ENCODE assay signal across 8 cellular contexts in the genomic region with DNA sequence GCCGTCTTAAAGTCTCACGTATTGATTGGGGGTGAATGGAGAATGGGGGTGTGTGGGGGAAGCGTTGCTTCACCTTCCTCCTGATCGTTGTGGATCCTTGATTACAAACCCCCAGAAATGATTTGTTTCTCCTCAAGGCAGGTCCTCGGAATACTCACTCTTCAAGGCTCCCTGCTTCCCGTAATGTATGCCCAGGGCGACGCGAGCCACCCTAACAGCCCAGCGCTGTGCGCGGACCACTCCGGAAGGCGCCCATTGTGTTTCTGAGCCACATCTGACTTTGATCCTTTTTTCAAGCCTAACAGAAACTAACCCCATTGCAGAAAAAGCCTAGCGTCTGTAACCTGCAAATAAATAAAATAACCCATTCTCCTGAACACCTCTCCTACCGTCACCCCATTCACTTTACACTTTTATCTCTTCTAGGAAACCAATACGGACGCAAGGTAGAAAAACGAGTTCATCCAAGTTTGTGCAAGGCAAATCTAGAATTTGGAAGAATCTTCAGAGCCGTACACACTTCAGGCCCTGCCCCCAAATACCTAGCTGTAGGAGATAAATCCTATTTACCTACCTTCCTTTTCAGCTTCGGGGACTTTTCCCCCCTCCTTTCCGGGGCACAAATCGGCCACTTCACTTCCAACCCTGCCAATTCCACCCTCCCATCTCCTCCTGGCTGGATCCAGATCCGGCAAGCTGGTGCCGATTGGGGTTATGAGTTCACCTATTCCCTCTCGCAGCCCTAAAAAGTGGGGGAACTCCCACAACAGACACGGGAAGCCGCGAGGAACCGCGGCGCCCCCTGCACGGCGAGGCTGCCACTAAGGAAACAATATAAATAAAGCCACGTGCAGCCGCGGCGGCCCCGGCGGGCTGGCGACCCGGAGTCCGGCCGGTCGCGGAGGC. TPM values are rescaled to one million over a fixed set of nuclear protein-coding genes. Genes with fewer than 3 reads are reported as not detected.
A peak's percentile ranks its signal among the peaks of the same experiment; 100 is the strongest.
DNase-seq lines count a peak whose midpoint lies in the region; ATAC-seq and TF ChIP-seq lines count a peak whose summit lies in the region.

No MANE protein-coding gene starts in this region.

- no peaks in the 10 kb centered on the region for H3K9me3 ChIP-seq in WERI-Rb-1 (ENCODE audit: severe bottlenecking)

- CTCF ChIA-PET in AG04449 (lab: Yijun Ruan, JAX): no interaction called here

- peaks cover 3% of the 10 kb centered on the region for H3K4me1 Mint-ChIP-seq in glutamatergic neuron (ENCODE audit: low read depth, unreplicated experiment)

- H3K36me3 ChIP-seq in WERI-Rb-1: no peaks in the 10 kb centered on the region

- peak overlapping the region; percentile 57 for H3K4me3 ChIP-seq in AG04449 (ENCODE audit: low read depth, low read length)
- peak overlapping the region; percentile 58 for H3K4me3 ChIP-seq in HFF-Myc (replicated peaks; ENCODE audit: low read depth, low read length)
- H3K4me3 ChIP-seq in WERI-Rb-1 (ENCODE audit: low read depth, low read length): peak overlapping the region; percentile 77
- H3K4me3 ChIP-seq in retinal pigment epithelial cell (ENCODE audit: low read length): peak overlapping the region; percentile 89

- no peaks in the 10 kb centered on the region for H3K36me3 Mint-ChIP-seq in glutamatergic neuron (ENCODE audit: unreplicated experiment)

- H3K4me3 Mint-ChIP-seq in glutamatergic neuron (ENCODE audit: unreplicated experiment): no peak overlapping the region

- H3K27ac ChIP-seq in WERI-Rb-1: peak overlapping the region; percentile 70

- POLR2A ChIA-PET in AG04449 (lab: Yijun Ruan, JAX): no interaction called here

- DNase-seq in AG04449 (ENCODE audit: low read depth, low spot score) (no peak), HFF-Myc (ENCODE audit: extremely low read depth, low read depth) (no peak), WERI-Rb-1 (peak; percentile 30), glutamatergic neuron (peak; percentile 28), retinal pigment epithelial cell (ENCODE audit: low read depth) (no peak), A172 (ENCODE audit: low spot score) (no peak)
- DNase-seq in NK-92 treated with Interleukin-12 subunit alpha and Interleukin-12 subunit beta, amount 100 ng/mL, for 24 hours (lab: John Stamatoyannopoulos, UW): no peak

- no peaks in the 10 kb centered on the region for H3K27me3 ChIP-seq in WERI-Rb-1 (ENCODE audit: insufficient read depth, low read depth, severe bottlenecking)

- H3K9me3 Mint-ChIP-seq in glutamatergic neuron (ENCODE audit: unreplicated experiment): peaks cover 5% of the 10 kb centered on the region

- TF ChIP-seq CTCF in AG04449 (IDR thresholded peaks at IDR 0.05; ENCODE audit: insufficient read depth, low read length, missing control alignments) (no peak), HFF-Myc (IDR thresholded peaks at IDR 0.05; ENCODE audit: low read depth, low read length, missing control alignments) (no peak), WERI-Rb-1 (IDR thresholded peaks at IDR 0.05; ENCODE audit: low read depth, low read length) (peak; percentile 25; the same call in 1 of the 2 replicates), glutamatergic neuron (IDR thresholded peaks at IDR 0.05; ENCODE audit: partially characterized antibody, unreplicated experiment) (no peak), retinal pigment epithelial cell (conservative IDR thresholded peaks at IDR 0.05; ENCODE audit: low read depth, low read length) (peak; percentile 21)

- H3K27ac Mint-ChIP-seq in glutamatergic neuron (ENCODE audit: unreplicated experiment): no peak overlapping the region

- H3K27me3 Mint-ChIP-seq in glutamatergic neuron (ENCODE audit: unreplicated experiment): no peaks in the 10 kb centered on the region

- no peak for ATAC-seq in GM18858 (IDR thresholded peaks at IDR 0.05; ENCODE audit: unreplicated experiment)

RNA-seq across cellular contexts. Expression of gene PRTG, which starts 1.1 kb away (rescaled TPM):
- 19.4 TPM for total RNA-seq in glutamatergic neuron (ENCODE audit: unreplicated experiment)
- total RNA-seq in A172 (2014; rRNA removed; shearing (Covaris generic)): 3.6 and 8.7 TPM in 2 replicates

Comparison
In these comparisons a context has a peak if more than half of its experiments do, and no peak if none do; other contexts are left out.
1. DNase-seq: peak in WERI-Rb-1 (single experiment) and glutamatergic neuron (single experiment); none in AG04449 (single experiment), HFF-Myc (single experiment), retinal pigment epithelial cell (single experiment), NK-92 treated with Interleukin-12 subunit alpha and Interleukin-12 subunit beta, amount 100 ng/mL, for 24 hours (single experiment) and A172 (single experiment).
2. CTCF ChIP-seq: peak in WERI-Rb-1 (single experiment) and retinal pigment epithelial cell (single experiment); none in AG04449 (single experiment), HFF-Myc (single experiment) and glutamatergic neuron (single experiment).
3. Peak in every context shown above with its lines, with median percentiles within 50 percentile points of each other: H3K4me3 ChIP-seq.